Comparison of ENCODE assay signal across 1 cellular context in the genomic region with DNA sequence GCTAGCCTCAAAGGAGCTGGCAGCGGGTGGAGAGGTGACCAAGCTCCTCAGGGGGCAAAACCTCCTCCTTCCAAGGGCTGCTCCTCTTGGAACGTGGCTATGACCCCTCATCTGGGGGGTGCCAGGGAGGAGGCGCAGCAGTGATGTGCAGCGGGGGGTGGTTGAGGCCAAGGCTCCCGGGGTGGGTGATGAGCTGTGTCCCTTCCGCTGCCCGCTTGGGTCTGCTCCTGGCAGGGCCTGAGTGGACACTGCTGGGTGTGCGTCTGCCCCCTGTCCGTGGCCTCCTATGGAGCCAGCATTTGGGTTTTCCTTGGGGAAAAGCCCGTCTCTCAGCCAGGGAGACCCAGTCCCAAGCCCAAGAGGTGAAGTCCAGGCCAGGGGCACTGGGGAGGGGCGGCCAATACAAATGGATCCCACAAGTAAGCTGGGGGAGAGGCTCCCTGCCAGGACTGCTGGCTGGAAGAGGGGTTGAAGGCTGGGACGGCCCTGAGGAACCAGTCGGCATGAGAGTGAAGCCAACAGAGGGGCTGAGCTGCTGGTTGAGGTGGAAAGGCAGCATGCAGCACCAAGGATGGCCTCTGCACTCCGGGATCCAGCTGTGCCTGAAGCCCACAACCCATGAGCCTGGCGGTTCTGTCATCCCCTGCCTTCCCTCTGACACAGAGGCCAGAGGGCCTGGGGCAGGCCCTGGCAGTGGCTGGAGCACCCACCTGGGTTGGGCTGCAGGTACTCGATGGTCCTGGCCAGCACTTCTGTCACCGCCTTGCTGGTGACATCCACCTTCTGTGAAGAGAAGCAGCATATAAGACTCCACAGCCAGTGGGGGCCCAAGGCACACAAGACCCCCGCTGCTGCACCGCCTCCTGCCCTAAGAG.
TF ChIP-seq lines count a peak whose summit lies in the region.

No MANE protein-coding gene starts in this region.

TF ChIP-seq in HCT116, 20 proteins besides CTCF, POLR2A, EP300 and RAD21:
- TF ChIP-seq ELF1 (IDR thresholded peaks at IDR 0.05; ENCODE audit: borderline replicate concordance, low read depth), result no peak
- no peak for TF ChIP-seq SRF (IDR thresholded peaks at IDR 0.05; ENCODE audit: low read depth)
- TF ChIP-seq TCF7L2 (IDR thresholded peaks at IDR 0.05; ENCODE audit: borderline replicate concordance, extremely low read depth, insufficient read depth, insufficient read length), result no peak
- no peak for TF ChIP-seq POLR2AphosphoS5 (IDR thresholded peaks at IDR 0.05; ENCODE audit: low read depth, low read length)
- no peak for TF ChIP-seq ZNF274 (IDR thresholded peaks at IDR 0.05; ENCODE audit: low read depth, low read length)
- TF ChIP-seq, protein P1, sequence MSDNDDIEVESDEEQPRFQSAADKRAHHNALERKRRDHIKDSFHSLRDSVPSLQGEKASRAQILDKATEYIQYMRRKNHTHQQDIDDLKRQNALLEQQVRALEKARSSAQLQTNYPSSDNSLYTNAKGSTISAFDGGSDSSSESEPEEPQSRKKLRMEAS (IDR thresholded peaks at IDR 0.05), result no peak
- no peak for TF ChIP-seq EZH2 (IDR thresholded peaks at IDR 0.05)
TF ChIP-seq in HCT116: peak in this region for 0.
